In the genomic region with DNA sequence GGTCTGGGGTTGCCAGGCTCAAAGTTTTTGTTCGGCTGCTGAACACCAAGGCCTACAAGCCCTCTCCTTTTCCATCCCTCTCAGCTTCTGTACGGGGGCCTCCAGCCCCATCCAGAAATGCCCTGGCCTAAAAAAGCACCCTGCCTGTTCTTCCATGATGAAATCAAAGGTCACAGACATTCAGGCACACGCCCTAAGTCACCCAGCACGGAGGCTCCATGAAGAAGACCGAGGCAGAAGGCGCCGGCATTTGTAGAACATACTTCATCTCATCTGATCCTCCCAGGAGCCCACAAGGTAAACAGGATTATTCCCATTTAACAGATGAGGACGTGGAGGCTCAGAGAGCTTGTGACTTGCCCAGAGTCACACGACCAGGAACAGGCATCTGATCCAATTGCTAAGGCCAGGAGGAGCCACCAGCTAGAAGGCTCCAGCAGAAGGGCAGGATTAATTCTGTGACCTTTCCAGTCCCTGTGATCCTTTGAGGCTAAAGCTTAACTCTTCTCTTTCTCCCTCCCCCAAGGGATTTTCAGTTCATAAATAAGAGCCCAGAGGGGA, we compare ENCODE assay signal across 23 cellular contexts. TPM values are rescaled to one million over a fixed set of nuclear protein-coding genes. Genes with fewer than 3 reads are reported as not detected.
DNase-seq lines count a peak whose midpoint lies in the region; ATAC-seq, FAIRE-seq and TF ChIP-seq lines count a peak whose summit lies in the region.
"Had no signal": no experiment of that assay in that cellular context is flagged by ENCODE, and none has a peak within 500 bp of the region (broad histone marks: within the 10 kb centered on the region; RNA-seq: fewer than 3 reads in every experiment).

No MANE protein-coding gene starts in this region.

- no peaks in the 10 kb centered on the region for H3K9me3 Mint-ChIP-seq in activated T-cell treated with anti-CD3 and anti-CD28 coated beads, Interleukin-2, amount 50 U/mL, for 72 hours
- H3K9me3 Mint-ChIP-seq: CD8-positive, alpha-beta T cell had no signal

- ATAC-seq in activated T-cell treated with anti-CD3 and anti-CD28 coated beads, Interleukin-2, amount 50 U/mL, for 72 hours (replicated peaks in 1 of 2): no peak
- no peak for ATAC-seq in HepG2
- ATAC-seq in HG03108 (IDR thresholded peaks at IDR 0.05; ENCODE audit: unreplicated experiment): no peak
- ATAC-seq: CD8-positive, alpha-beta T cell had no signal

- peaks cover 19% of the 10 kb centered on the region for H3K27me3 Mint-ChIP-seq in activated T-cell treated with anti-CD3 and anti-CD28 coated beads, Interleukin-2, amount 50 U/mL, for 72 hours (ENCODE audit: low read depth)

- H3K9ac ChIP-seq in HepG2 (ENCODE audit: insufficient read depth, low read depth, low read length): no peak overlapping the region
- H3K9ac ChIP-seq: SK-N-SH had no signal

- 14% methylated on average over 8 of the region's 9 CpGs for WGBS in HepG2 (ENCODE audit: low lambda C conversion rate)
- WGBS in small intestine, 3 donors: 28 to 67% (median 47%) methylated on average over 9 of the region's 9 CpGs

- H3K79me2 ChIP-seq in HepG2 (ENCODE audit: insufficient read depth, low read length): no peaks in the 10 kb centered on the region

- TF ChIP-seq POLR2A in HepG2 (IDR thresholded peaks at IDR 0.05; ENCODE audit: insufficient read depth in 1 of 2, low read depth in 2 of 2, low read length in 2 of 2): no peak

- DNase-seq in activated T-cell treated with anti-CD3 and anti-CD28 coated beads, Interleukin-2, amount 50 U/mL, for 72 hours: no peak
- DNase-seq in activated T-cell treated with anti-CD3 and anti-CD28 coated beads, Interleukin-2, amount 50 U/mL, for 48 hours: no peak
- DNase-seq in SK-MEL-5 (ENCODE audit: low read depth, low spot score) (peak; percentile 27), HepG2 (ENCODE audit: low spot score) (no peak), small intestine (peak; percentile 66), NCI-H1417 treated with DMSO at 0.1 percent for 48 hours (lab: John Stamatoyannopoulos, UW) (no peak), NOMO-1 (lab: John Stamatoyannopoulos, UW; ENCODE audit: unreplicated experiment in 2 of 2) (no peak)
- DNase-seq: 8988T; AML-193; C1 segment of cervical spinal cord; Calu3; CD8-positive, alpha-beta T cell; KBM-7; MM.1S; NCI-H146; NCI-H226; NCI-H510A treated with DMSO at 0.1 percent for 48 hours; SHP77 treated with DMSO at 0.1 percent for 48 hours; SK-N-SH had no signal

- no peak overlapping the region for H2AFZ ChIP-seq in HepG2 (ENCODE audit: low read length)

- TF ChIP-seq RAD21 in HepG2 (CRISPR knock-in tag; IDR thresholded peaks at IDR 0.05): no peak

- no peak for TF ChIP-seq CTCF in HepG2 (CRISPR knock-in tag; IDR thresholded peaks at IDR 0.05)

- H3K4me1 ChIP-seq in HepG2 (ENCODE audit: insufficient read depth, low read length) (peaks cover 44% of the 10 kb centered on the region), small intestine (ENCODE audit: control insufficient read depth in 2 of 2, insufficient read depth in 1 of 2, low read depth in 1 of 2, low read length in 1 of 2) (peaks cover 0 to 7% of the 10 kb centered on the region in 2 donors)

- H3K4me2 ChIP-seq in HepG2 (ENCODE audit: low read depth, low read length): peak overlapping the region; percentile 32; the same call in 1 of the 2 replicates
- H3K4me2 ChIP-seq: SK-N-SH had no signal

- POLR2A ChIA-PET in HepG2 (lab: Yijun Ruan, JAX): no interaction called here

- no peaks in the 10 kb centered on the region for H3K9me3 ChIP-seq in HepG2 (ENCODE audit: low read length)
- H3K9me3 ChIP-seq in small intestine (ENCODE audit: control insufficient read depth, low read depth): no peaks in the 10 kb centered on the region
- H3K9me3 ChIP-seq: SK-N-SH had no signal

- no peak overlapping the region for H3K4me3 ChIP-seq in HepG2 (replicated peaks in 1 of 3; ENCODE audit: insufficient read depth in 1 of 3, low read depth in 2 of 3, low read length in 3 of 3)
- no peak overlapping the region for H3K4me3 ChIP-seq in small intestine (ENCODE audit: low read depth in 1 of 2, low read length in 2 of 2)

- no peak overlapping the region for H3K4me3 Mint-ChIP-seq in activated T-cell treated with anti-CD3 and anti-CD28 coated beads, Interleukin-2, amount 50 U/mL, for 72 hours
- H3K4me3 Mint-ChIP-seq: CD8-positive, alpha-beta T cell had no signal

- in situ Hi-C loops in SK-MEL-5 (cut with HindIII; ENCODE audit: low pct_unique_long_range_greater_than_20kb, low sequenced_read_pairs): loop anchor here (10.0 kb wide), 1 partner anchor 74 kb away; no protein-coding TSS in a partner anchor
- in situ Hi-C loops in HepG2 (cut with HindIII; ENCODE audit: extremely low pct_ligation_motif_present, low pct_unique_long_range_greater_than_20kb): loop anchor here (5.0 to 10.0 kb wide), 2 partner anchors 136 to 264 kb away; partner anchors contain the start of gene LGALS2

- no peak for TF ChIP-seq EP300 in HepG2 (IDR thresholded peaks at IDR 0.05; ENCODE audit: low read depth in 2 of 2, low read length in 2 of 2)
- no peak for TF ChIP-seq EP300 in HepG2 (CRISPR knock-in tag; IDR thresholded peaks at IDR 0.05; ENCODE audit: borderline replicate concordance)

- CTCF ChIA-PET in HepG2 (lab: Yijun Ruan, JAX; ENCODE audit: low intra/inter-chr PET ratio, low total read pairs): interaction anchor here (2.2 kb wide), 1 partner anchor 136 kb away, joined by 7 read pairs; no protein-coding TSS in a partner anchor

- H3K36me3 ChIP-seq in HepG2 (replicated peaks in 1 of 2; ENCODE audit: control insufficient read depth in 1 of 2, insufficient read depth in 2 of 2, low read length in 2 of 2) (no peaks in the 10 kb centered on the region), small intestine (ENCODE audit: control insufficient read depth in 2 of 2, insufficient read depth in 2 of 2, low read length in 2 of 2) (no peaks in the 10 kb centered on the region)

- H3K27me3 ChIP-seq in HepG2 (ENCODE audit: control insufficient read depth in 1 of 2, insufficient read depth in 2 of 2, low read length in 2 of 2) (peaks cover 5 to 8% of the 10 kb centered on the region in 2 experiments; a peak in 3 of 5 replicates), small intestine (ENCODE audit: control insufficient read depth in 2 of 2, insufficient read depth in 2 of 2, low read length in 2 of 2) (peaks cover 0 to 11% of the 10 kb centered on the region in 2 donors)

- FAIRE-seq in HepG2 (lab: Jason Lieb, UNC): no peak
- FAIRE-seq in small intestine (lab: Jason Lieb, UNC): no peak
- FAIRE-seq: G401.6, GM18507, GM19239 had no signal

- peak overlapping the region; percentile 29 for H3K27ac Mint-ChIP-seq in activated T-cell treated with anti-CD3 and anti-CD28 coated beads, Interleukin-2, amount 50 U/mL, for 72 hours
- H3K27ac Mint-ChIP-seq: CD8-positive, alpha-beta T cell had no signal

- no peak overlapping the region for H3K27ac ChIP-seq in HepG2 (ENCODE audit: extremely low read length, insufficient read depth, low read length)
- H3K27ac ChIP-seq in small intestine (ENCODE audit: low read depth in 1 of 2, low read length in 1 of 2): no peak overlapping the region

- peaks cover 12% of the 10 kb centered on the region for H3K4me1 Mint-ChIP-seq in activated T-cell treated with anti-CD3 and anti-CD28 coated beads, Interleukin-2, amount 50 U/mL, for 72 hours (ENCODE audit: low read depth)

- no TSS peak for BruUV-seq in HepG2 (replicated peaks; lab: Mats Ljungman, UMichigan)

- intact Hi-C loops in HepG2 (cut with micrococcal nuclease; ENCODE audit: unreplicated experiment): no loop called here

- H4K20me1 ChIP-seq in HepG2 (ENCODE audit: insufficient read depth, low read length): no peaks in the 10 kb centered on the region

- H3K36me3 Mint-ChIP-seq in activated T-cell treated with anti-CD3 and anti-CD28 coated beads, Interleukin-2, amount 50 U/mL, for 72 hours (ENCODE audit: insufficient read depth in 2 of 2): no peaks in the 10 kb centered on the region
- H3K36me3 Mint-ChIP-seq: CD8-positive, alpha-beta T cell had no signal

TF ChIP-seq in HepG2, 621 proteins besides CTCF, POLR2A, EP300 and RAD21 (continues in another document):
- peak; percentile 95 for TF ChIP-seq ZNF629 (CRISPR knock-in tag; conservative IDR thresholded peaks at IDR 0.05)

RNA-seq across cellular contexts. Expression of gene CYTH4, which starts 38.5 kb away (rescaled TPM):
- total RNA-seq in activated T-cell treated with anti-CD3 and anti-CD28 coated beads, Interleukin-2, amount 50 U/mL, for 72 hours: 10 to 100 TPM; 71.9 to 87.5 TPM
- 0.08 and 0.11 TPM in 2 replicates for total RNA-seq in SK-MEL-5 (2014; rRNA removed; shearing (Covaris generic))
- not detected in 2 replicates for polyA plus RNA-seq in SK-MEL-5 (2015; cell fraction: cytosol; rRNA removed)
- polyA plus RNA-seq in SK-MEL-5 (2015; cell fraction: nucleus; rRNA removed): not detected in 2 replicates
- total RNA-seq in HepG2 (2016; rRNA removed; fragmentation: Illumina TruSeq; extraction: Trizol): not detected in 2 replicates
- not detected in 2 replicates for total RNA-seq in HepG2 (2016; cell fraction: cytosol; rRNA removed; fragmentation: Illumina TruSeq; extraction: Trizol; ENCODE audit: low read depth)
- not detected in 2 replicates for total RNA-seq in HepG2 (2016; cell fraction: insoluble cytoplasmic fraction; rRNA removed; fragmentation: Illumina TruSeq; extraction: Trizol)
- total RNA-seq in HepG2 (2016; cell fraction: membrane; rRNA removed; fragmentation: Illumina TruSeq; extraction: Trizol): not detected in 2 replicates
- not detected in 2 replicates for total RNA-seq in HepG2 (2016; cell fraction: nucleus; rRNA removed; fragmentation: Illumina TruSeq; extraction: Trizol)
- polyA plus RNA-seq in HepG2 (2011; rRNA removed) (not detected in 2 replicates), small intestine (1 to 10 TPM; 1.1 to 5.4 (median 3.3) TPM)
- polyA plus RNA-seq in HepG2 (2011; cell fraction: cytosol; rRNA removed): 0.01 and 0.03 TPM in 2 replicates
- 0.05 and 0.11 TPM in 2 replicates for polyA plus RNA-seq in HepG2 (2011; cell fraction: nucleus; rRNA removed)
- not detected in 2 replicates for polyA plus RNA-seq in HepG2 (2012)
- not detected in 2 replicates for polyA plus RNA-seq in HepG2 (2016; cell fraction: cytosol; fragmentation: Illumina TruSeq; extraction: Trizol; ENCODE audit: low read depth)
- polyA plus RNA-seq in HepG2 (2016; cell fraction: insoluble cytoplasmic fraction; fragmentation: Illumina TruSeq; extraction: Trizol; ENCODE audit: low read depth): not detected in 2 replicates
- polyA plus RNA-seq in HepG2 (2016; cell fraction: membrane; fragmentation: Illumina TruSeq; extraction: Trizol; ENCODE audit: low read depth): not detected in 2 replicates
- not detected in 2 replicates for polyA plus RNA-seq in HepG2 (2016; cell fraction: nucleus; fragmentation: Illumina TruSeq; extraction: Trizol; ENCODE audit: insufficient read depth, low read depth)
- not detected in 2 replicates for polyA minus RNA-seq in HepG2 (2011; rRNA and poly(A)+ RNA removed; ENCODE audit: low replicate concordance)
- polyA minus RNA-seq in HepG2 (2011; cell fraction: cytosol; rRNA and poly(A)+ RNA removed): not detected in 2 replicates
- not detected in 2 replicates for polyA minus RNA-seq in HepG2 (2011; cell fraction: nucleus; rRNA and poly(A)+ RNA removed)

Comparison
In these comparisons a context has a peak if more than half of its experiments do, and no peak if none do; other contexts are left out.
1. DNase-seq: peak in SK-MEL-5 (single experiment) and small intestine (single experiment); none in activated T-cell treated with anti-CD3 and anti-CD28 coated beads, Interleukin-2, amount 50 U/mL, for 72 hours (0 of 2), activated T-cell treated with anti-CD3 and anti-CD28 coated beads, Interleukin-2, amount 50 U/mL, for 48 hours (0 of 2), HepG2 (single experiment), NCI-H1417 treated with DMSO at 0.1 percent for 48 hours (single experiment) and NOMO-1 (0 of 2).
2. RNA of gene CYTH4, which starts 38.5 kb away (total RNA-seq): 71.9 to 87.5 TPM in activated T-cell treated with anti-CD3 and anti-CD28 coated beads, Interleukin-2, amount 50 U/mL, for 72 hours; 0.08 to 0.11 TPM in SK-MEL-5 and not detected in HepG2; every median in the first group is over 10 times any median in the second.